1 cellular context compared by ENCODE assay signal in the genomic region with DNA sequence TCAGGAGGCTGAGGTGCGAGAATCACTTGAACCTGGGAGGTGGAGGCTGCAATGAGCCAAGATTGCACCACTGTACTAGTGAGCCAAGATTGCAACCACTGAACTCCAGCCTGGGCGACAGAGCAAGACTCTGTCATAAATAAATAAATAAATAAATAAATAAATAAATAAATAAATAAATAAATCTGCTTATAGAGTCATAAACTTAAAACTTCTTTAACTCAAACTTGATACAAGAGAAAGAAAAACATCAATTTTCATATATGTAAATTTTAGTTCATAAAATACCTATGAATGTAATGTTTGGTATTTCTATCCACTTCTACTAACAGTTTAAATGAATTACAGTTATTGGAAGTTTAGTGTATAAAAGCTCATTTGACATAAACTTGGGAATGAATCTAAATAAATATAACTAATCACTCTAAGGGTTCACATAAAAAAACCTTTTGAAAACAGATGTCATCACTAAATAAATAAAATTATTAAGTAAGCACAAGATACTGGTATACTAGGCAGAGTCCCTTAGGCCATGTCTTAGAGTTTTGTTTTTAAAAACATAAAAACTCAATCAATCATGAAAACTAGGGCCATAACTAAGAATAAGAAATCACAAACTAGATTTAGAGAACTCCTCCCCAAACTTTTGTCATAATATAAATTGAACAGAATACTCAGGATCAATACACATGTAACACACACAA.
TF ChIP-seq lines count a peak whose summit lies in the region.

No MANE protein-coding gene starts in this region.

TF ChIP-seq in SK-N-SH, 30 proteins besides CTCF, POLR2A, EP300 and RAD21 (continued from another document):
- TF ChIP-seq PBX3 (IDR thresholded peaks at IDR 0.05) (no peak), TEAD4 (IDR thresholded peaks at IDR 0.05; ENCODE audit: borderline replicate concordance, insufficient read depth) (no peak), YY1 (IDR thresholded peaks at IDR 0.05; ENCODE audit: low read depth) (no peak), FOSL2 (IDR thresholded peaks at IDR 0.05; ENCODE audit: borderline replicate concordance, low read depth) (no peak), CHD2 (IDR thresholded peaks at IDR 0.05; ENCODE audit: low read length, partially characterized antibody) (no peak), NRF1 (IDR thresholded peaks at IDR 0.05; ENCODE audit: low read depth, low read length) (no peak), MXI1 (IDR thresholded peaks at IDR 0.05; ENCODE audit: low read depth, low read length) (no peak)
- TF ChIP-seq, protein P1, sequence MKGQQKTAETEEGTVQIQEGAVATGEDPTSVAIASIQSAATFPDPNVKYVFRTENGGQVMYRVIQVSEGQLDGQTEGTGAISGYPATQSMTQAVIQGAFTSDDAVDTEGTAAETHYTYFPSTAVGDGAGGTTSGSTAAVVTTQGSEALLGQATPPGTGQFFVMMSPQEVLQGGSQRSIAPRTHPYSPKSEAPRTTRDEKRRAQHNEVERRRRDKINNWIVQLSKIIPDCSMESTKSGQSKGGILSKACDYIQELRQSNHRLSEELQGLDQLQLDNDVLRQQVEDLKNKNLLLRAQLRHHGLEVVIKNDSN (IDR thresholded peaks at IDR 0.05; ENCODE audit: borderline replicate concordance, low read depth), result no peak
- TF ChIP-seq, protein P2, sequence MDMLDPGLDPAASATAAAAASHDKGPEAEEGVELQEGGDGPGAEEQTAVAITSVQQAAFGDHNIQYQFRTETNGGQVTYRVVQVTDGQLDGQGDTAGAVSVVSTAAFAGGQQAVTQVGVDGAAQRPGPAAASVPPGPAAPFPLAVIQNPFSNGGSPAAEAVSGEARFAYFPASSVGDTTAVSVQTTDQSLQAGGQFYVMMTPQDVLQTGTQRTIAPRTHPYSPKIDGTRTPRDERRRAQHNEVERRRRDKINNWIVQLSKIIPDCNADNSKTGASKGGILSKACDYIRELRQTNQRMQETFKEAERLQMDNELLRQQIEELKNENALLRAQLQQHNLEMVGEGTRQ (IDR thresholded peaks at IDR 0.05; ENCODE audit: borderline replicate concordance, low read depth, low read length), result no peak
